8 cellular contexts compared by ENCODE assay signal in the genomic region with DNA sequence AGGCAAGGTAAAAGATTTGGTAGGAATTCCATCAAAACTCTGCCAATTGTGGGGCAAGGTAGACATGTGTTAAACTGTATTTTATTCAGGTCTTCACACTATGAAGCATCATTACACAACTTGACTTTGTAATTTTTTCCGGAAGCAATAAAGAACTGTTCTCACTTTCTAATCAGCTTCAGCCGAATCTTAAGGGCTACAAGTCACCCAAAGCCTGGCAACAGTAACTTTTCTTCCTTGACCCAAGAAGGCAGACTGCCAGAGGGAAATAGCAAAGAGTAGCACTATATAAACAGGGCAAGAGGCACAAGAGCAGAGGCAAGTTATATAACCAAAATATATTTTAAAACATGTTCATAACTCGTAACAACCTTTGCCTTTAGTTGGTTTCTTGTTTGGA. TPM values are rescaled to one million over a fixed set of nuclear protein-coding genes. Genes with fewer than 3 reads are reported as not detected.
DNase-seq lines count a peak whose midpoint lies in the region; ATAC-seq lines count a peak whose summit lies in the region.

No MANE protein-coding gene starts in this region.

- DNase-seq in activated naive CD4-positive, alpha-beta T cell treated with anti-CD3 and anti-CD28 coated beads, Interleukin-2, amount 10 ng/mL, durations not matched to agents 7 days and 5 days = no peak
- DNase-seq in activated naive CD4-positive, alpha-beta T cell treated with Interleukin-2 at 50 U/mL for 16 hours = no peak
- peak; percentile 62 for DNase-seq in RPMI7951 (ENCODE audit: low read depth)

- H3K27me3 Mint-ChIP-seq in activated naive CD4-positive, alpha-beta T cell treated with anti-CD3 and anti-CD28 coated beads, Interleukin-2, amount 10 ng/mL, durations not matched to agents 7 days and 5 days = peaks cover 3% of the 10 kb centered on the region

- H3K27me3 ChIP-seq in ectodermal cell (ENCODE audit: control insufficient read depth, insufficient read depth, low read length, poor library complexity, severe bottlenecking) = no peaks in the 10 kb centered on the region
- H3K27me3 ChIP-seq in muscle layer of colon (ENCODE audit: control insufficient read depth in 1 of 2, insufficient read depth in 2 of 2, low read length in 2 of 2) = no peaks in the 10 kb centered on the region

- WGBS in ectodermal cell, 2 experiments = 0 to 9% methylated on average over 2 to 3 of the region's 3 CpGs

- ATAC-seq in GM18907 (IDR thresholded peaks at IDR 0.05; ENCODE audit: unreplicated experiment) (no peak), HG02973 (IDR thresholded peaks at IDR 0.05; ENCODE audit: unreplicated experiment) (no peak), HG02798 (IDR thresholded peaks at IDR 0.05; ENCODE audit: poor library complexity, unreplicated experiment) (no peak)

- H3K4me3 ChIP-seq in ectodermal cell (ENCODE audit: insufficient read depth, low read depth, low read length) (peak overlapping the region; percentile 94), muscle layer of colon (ENCODE audit: low read depth in 1 of 2, low read length in 2 of 2) (peak overlapping the region; percentile 83 to 94)

- peak overlapping the region; percentile 99 for H3K27ac Mint-ChIP-seq in activated naive CD4-positive, alpha-beta T cell treated with anti-CD3 and anti-CD28 coated beads, Interleukin-2, amount 10 ng/mL, durations not matched to agents 7 days and 5 days

- no peaks in the 10 kb centered on the region for H3K9me3 ChIP-seq in ectodermal cell (ENCODE audit: control insufficient read depth, low read length)
- H3K9me3 ChIP-seq in muscle layer of colon (ENCODE audit: low read length) = no peaks in the 10 kb centered on the region

- H3K27ac ChIP-seq in ectodermal cell (ENCODE audit: insufficient read depth, low read depth, low read length, poor library complexity, severe bottlenecking) (no peak overlapping the region), muscle layer of colon (ENCODE audit: low read depth, low read length) (peak overlapping the region; percentile 98)

- CTCF ChIA-PET in activated naive CD4-positive, alpha-beta T cell treated with anti-CD3 and anti-CD28 coated beads, Interleukin-2, amount 10 ng/mL, durations not matched to agents 7 days and 5 days (lab: Charles Lee) = no interaction called here

- peak overlapping the region; percentile 96 for H3K4me3 Mint-ChIP-seq in activated naive CD4-positive, alpha-beta T cell treated with anti-CD3 and anti-CD28 coated beads, Interleukin-2, amount 10 ng/mL, durations not matched to agents 7 days and 5 days

- H3K4me1 ChIP-seq in ectodermal cell (ENCODE audit: control insufficient read depth, insufficient read depth, low read length) (peaks cover 13% of the 10 kb centered on the region), muscle layer of colon (ENCODE audit: insufficient read depth, low read length) (peaks cover 14% of the 10 kb centered on the region)

- no peaks in the 10 kb centered on the region for H3K9me3 Mint-ChIP-seq in activated naive CD4-positive, alpha-beta T cell treated with anti-CD3 and anti-CD28 coated beads, Interleukin-2, amount 10 ng/mL, durations not matched to agents 7 days and 5 days

- H3K9ac ChIP-seq in muscle layer of colon (ENCODE audit: low read length) = peak overlapping the region; percentile 82

- H3K36me3 ChIP-seq in ectodermal cell (ENCODE audit: control insufficient read depth, insufficient read depth, low read length) = peaks cover 3% of the 10 kb centered on the region
- peaks cover 13% of the 10 kb centered on the region for H3K36me3 ChIP-seq in muscle layer of colon (ENCODE audit: insufficient read depth, low read length)

- peaks cover 26% of the 10 kb centered on the region for H3K4me1 Mint-ChIP-seq in activated naive CD4-positive, alpha-beta T cell treated with anti-CD3 and anti-CD28 coated beads, Interleukin-2, amount 10 ng/mL, durations not matched to agents 7 days and 5 days

- peaks cover 16% of the 10 kb centered on the region for H3K36me3 Mint-ChIP-seq in activated naive CD4-positive, alpha-beta T cell treated with anti-CD3 and anti-CD28 coated beads, Interleukin-2, amount 10 ng/mL, durations not matched to agents 7 days and 5 days

RNA-seq across cellular contexts. Expression of gene SLTM, which starts 1.5 kb away (rescaled TPM):
- 70.5 and 71.6 TPM in 2 replicates for total RNA-seq in RPMI7951 (2014; rRNA removed; shearing (Covaris generic))
- polyA plus RNA-seq in ectodermal cell (2013, experiment 1 of 4) = 112 TPM
- polyA plus RNA-seq in ectodermal cell (2013, experiment 2 of 4) = 105 TPM
- 86.7 TPM for polyA plus RNA-seq in ectodermal cell (2013, experiment 3 of 4)
- 93.5 TPM for polyA plus RNA-seq in ectodermal cell (2013, experiment 4 of 4)

RNA-seq across cellular contexts. Expression of gene RNF111, which starts 55.5 kb away (rescaled TPM):
- 14.1 and 25.6 TPM in 2 replicates for total RNA-seq in RPMI7951 (2014; rRNA removed; shearing (Covaris generic))
- polyA plus RNA-seq in ectodermal cell (2013, experiment 1 of 4) = 21.8 TPM
- polyA plus RNA-seq in ectodermal cell (2013, experiment 2 of 4) = 23.2 TPM
- 22.2 TPM for polyA plus RNA-seq in ectodermal cell (2013, experiment 3 of 4)
- 27.6 TPM for polyA plus RNA-seq in ectodermal cell (2013, experiment 4 of 4)
